ENCODE assay signal across 1 cellular context in genomic region chr11:130897262-130898182, GRCh38.
TF ChIP-seq lines count a peak whose summit lies in the region.

No MANE protein-coding gene starts in this region.

TF ChIP-seq in GM23338, 12 proteins besides CTCF, POLR2A, EP300 and RAD21 (continued from another document):
- no peak for TF ChIP-seq NANOG (IDR thresholded peaks at IDR 0.05; ENCODE audit: borderline replicate concordance)
- TF ChIP-seq EZH2 (IDR thresholded peaks at IDR 0.05; ENCODE audit: low read depth, unreplicated experiment), result no peak
- no peak for TF ChIP-seq JUNB (IDR thresholded peaks at IDR 0.05; ENCODE audit: unreplicated experiment)
- no peak for TF ChIP-seq ZNF331 (CRISPR knock-in tag; IDR thresholded peaks at IDR 0.05; ENCODE audit: low read depth)
- TF ChIP-seq ZNF114 (CRISPR knock-in tag; IDR thresholded peaks at IDR 0.05), result no peak
- TF ChIP-seq EZH2phosphoT487 (IDR thresholded peaks at IDR 0.05; ENCODE audit: unreplicated experiment), result no peak
- TF ChIP-seq ETS1 (IDR thresholded peaks at IDR 0.05), result no peak
- no peak for TF ChIP-seq POLR2AphosphoS5 (IDR thresholded peaks at IDR 0.05; ENCODE audit: low read depth)
- no peak for TF ChIP-seq STAT1 (IDR thresholded peaks at IDR 0.05; ENCODE audit: unreplicated experiment)
